ENCODE assay signal across 7 cellular contexts in genomic region chr4:148445071-148445902, GRCh38. TPM values are rescaled to one million over a fixed set of nuclear protein-coding genes. Genes with fewer than 3 reads are reported as not detected.
DNase-seq lines count a peak whose midpoint lies in the region; ATAC-seq and TF ChIP-seq lines count a peak whose summit lies in the region.

No MANE protein-coding gene starts in this region.

- peak overlapping the region; percentile 56 for H2BK15ac ChIP-seq in neuronal stem cell (ENCODE audit: low read length)

- peak; percentile 37 for DNase-seq in NCI-H526 treated with DMSO at 0.1 percent for 48 hours (lab: John Stamatoyannopoulos, UW)
- peak; percentile 64 for DNase-seq in activated T-helper 9 cell treated with anti-CD3 and anti-CD28 coated beads, Interleukin-2, amount 50 U/mL, for 16 hours (ENCODE audit: low read depth)
- DNase-seq in neuronal stem cell (ENCODE audit: low spot score) = peak; percentile 70
- peak in 47 of 49 donors; percentile 7 to 85 (median 53) for DNase-seq in substantia nigra (lab: John Stamatoyannopoulos, UW)

- no peak overlapping the region for H3K4ac ChIP-seq in neuronal stem cell (ENCODE audit: low read length)

- no peak overlapping the region for H2BK12ac ChIP-seq in neuronal stem cell (ENCODE audit: low read length)

- H3K4me2 ChIP-seq in neuronal stem cell (ENCODE audit: insufficient read depth, low read length, poor library complexity, severe bottlenecking) = peak overlapping the region; percentile 98

- no peak overlapping the region for H3K14ac ChIP-seq in neuronal stem cell (ENCODE audit: low read length)

- TF ChIP-seq EP300 in gastroesophageal sphincter (IDR thresholded peaks at IDR 0.05) = no peak

- H2AK5ac ChIP-seq in neuronal stem cell (ENCODE audit: low read depth, low read length) = no peak overlapping the region

- peaks cover 0 to 30% (median 0%) of the 10 kb centered on the region in 3 donors for H3K4me1 ChIP-seq in gastroesophageal sphincter
- H3K4me1 ChIP-seq in neuronal stem cell (ENCODE audit: control insufficient read depth in 2 of 2, insufficient read depth in 1 of 2, low read depth in 1 of 2, low read length in 2 of 2) = peaks cover 0 to 2% of the 10 kb centered on the region in 2 donors

- no peaks in the 10 kb centered on the region for H3K36me3 ChIP-seq in gastroesophageal sphincter
- no peaks in the 10 kb centered on the region for H3K36me3 ChIP-seq in neuronal stem cell (replicated peaks in 1 of 2; ENCODE audit: control insufficient read depth in 2 of 2, insufficient read depth in 2 of 2, low read length in 2 of 2)

- H3K9ac ChIP-seq in neuronal stem cell (ENCODE audit: low read depth, low read length, poor library complexity) = no peak overlapping the region

- H2BK5ac ChIP-seq in neuronal stem cell (ENCODE audit: low read length) = no peak overlapping the region

- H2BK120ac ChIP-seq in neuronal stem cell (ENCODE audit: low read depth, low read length) = no peak overlapping the region

- TF ChIP-seq CTCF in gastroesophageal sphincter (IDR thresholded peaks at IDR 0.05) = peak in 1 of 4 experiments; percentile 8

- H4K91ac ChIP-seq in neuronal stem cell (ENCODE audit: low read depth, low read length, poor library complexity) = no peak overlapping the region

- 0 to 20% methylated on average over 1 to 7 of the region's 103 CpGs for WGBS in gastroesophageal sphincter (ENCODE audit: low coverage in 1 of 2), 2 donors
- no CpG with 5 or more reads among the region's 103 CpGs for WGBS in neuronal stem cell (ENCODE audit: extremely low coverage in 2 of 2, insufficient read length in 2 of 2, insufficient replicate concordance in 1 of 2), 2 donors

- no peaks in the 10 kb centered on the region for H3K79me1 ChIP-seq in neuronal stem cell (ENCODE audit: low read depth, low read length)

- H3K23ac ChIP-seq in neuronal stem cell (ENCODE audit: low read depth, low read length, poor library complexity) = peak overlapping the region; percentile 59

- H2AFZ ChIP-seq in neuronal stem cell (ENCODE audit: low read length) = peak overlapping the region; percentile 83

- peak overlapping the region; percentile 7 to 96 (median 90) for H3K27ac ChIP-seq in gastroesophageal sphincter
- no peak overlapping the region for H3K27ac ChIP-seq in neuronal stem cell (replicated peaks; ENCODE audit: low read length)
- H3K27ac ChIP-seq in substantia nigra (ENCODE audit: low read depth, low read length, poor library complexity, severe bottlenecking) = peak overlapping the region; percentile 49

- peak overlapping the region; percentile 75 to 94 for H3K4me3 ChIP-seq in gastroesophageal sphincter
- peak overlapping the region; percentile 42 to 92 for H3K4me3 ChIP-seq in neuronal stem cell (ENCODE audit: low read length in 2 of 2)

- ATAC-seq in GM18868 (IDR thresholded peaks at IDR 0.05; ENCODE audit: unreplicated experiment) (peak; percentile 16), gastroesophageal sphincter (peak; percentile 57), HG03460 (IDR thresholded peaks at IDR 0.05; ENCODE audit: unreplicated experiment) (no peak)

- H4K8ac ChIP-seq in neuronal stem cell (ENCODE audit: low read depth, low read length) = no peak overlapping the region

- H3K18ac ChIP-seq in neuronal stem cell (ENCODE audit: low read length) = peak overlapping the region; percentile 97

- H3K27me3 ChIP-seq in gastroesophageal sphincter = no peaks in the 10 kb centered on the region
- H3K27me3 ChIP-seq in neuronal stem cell (ENCODE audit: control insufficient read depth in 3 of 3, insufficient read depth in 3 of 3, low read depth in 1 of 3, low read length in 3 of 3) = peaks cover 9 to 67% (median 33%) of the 10 kb centered on the region in 3 experiments

- peak in 1 of 2 donors; percentile 21 for TF ChIP-seq POLR2A in gastroesophageal sphincter (IDR thresholded peaks at IDR 0.05)

- H3K9me3 ChIP-seq in gastroesophageal sphincter (no peaks in the 10 kb centered on the region), neuronal stem cell (replicated peaks in 1 of 2; ENCODE audit: control insufficient read depth in 2 of 2, insufficient read depth in 1 of 2, low read depth in 1 of 2, low read length in 2 of 2) (no peaks in the 10 kb centered on the region)

RNA-seq across cellular contexts. Expression of gene NR3C2, which starts 3.1 kb away (rescaled TPM):
- total RNA-seq in gastroesophageal sphincter = 10 to 100 TPM; 11.6 to 15.9 (median 13.9) TPM
- 0.42 TPM for polyA plus RNA-seq in neuronal stem cell (2013, experiment 1 of 2)
- 0.73 TPM for polyA plus RNA-seq in neuronal stem cell (2013, experiment 2 of 2)
